ENCODE assay signal across 8 cellular contexts in genomic region chr6:150866147-150867073, GRCh38. TPM values are rescaled to one million over a fixed set of nuclear protein-coding genes. Genes with fewer than 3 reads are reported as not detected.
DNase-seq lines count a peak whose midpoint lies in the region; ATAC-seq and TF ChIP-seq lines count a peak whose summit lies in the region.

No MANE protein-coding gene starts in this region.

- WGBS in heart left ventricle, 4 donors = 2 to 4% (median 3%) methylated on average over 39 to 95 of the region's 95 CpGs
- WGBS in upper lobe of left lung, 2 donors = 3 to 8% methylated on average over 11 to 23 of the region's 95 CpGs

- H3K79me2 ChIP-seq in MM.1S (ENCODE audit: low read length) = peaks cover 29% of the 10 kb centered on the region

- TF ChIP-seq EP300 in upper lobe of left lung (IDR thresholded peaks at IDR 0.05) = peak in 1 of 4 donors; percentile 70

- H3K9me2 ChIP-seq in MM.1S (replicated peaks; ENCODE audit: insufficient read depth, low read length) = no peaks in the 10 kb centered on the region

- H3K4me2 ChIP-seq in MM.1S (ENCODE audit: low read depth, low read length) = peak overlapping the region; percentile 59; the same call in 1 of the 2 replicates

- H3K27me3 ChIP-seq in GM06990 (replicated peaks; ENCODE audit: control insufficient read depth, insufficient read depth, low read length) (no peaks in the 10 kb centered on the region), HAP-1 (ENCODE audit: low read depth) (no peaks in the 10 kb centered on the region), MM.1S (replicated peaks; ENCODE audit: insufficient read depth, low read length) (no peaks in the 10 kb centered on the region), adipocyte (replicated peaks; ENCODE audit: control insufficient read depth, insufficient read depth, low read length) (no peaks in the 10 kb centered on the region), heart left ventricle (no peaks in the 10 kb centered on the region), upper lobe of left lung (no peaks in the 10 kb centered on the region)

- peak in 1 of 2 donors; percentile 48 for TF ChIP-seq POLR2A in heart left ventricle (IDR thresholded peaks at IDR 0.05)
- TF ChIP-seq POLR2A in upper lobe of left lung (IDR thresholded peaks at IDR 0.05) = peak in 1 of 4 donors; percentile 67

- H3F3A ChIP-seq in MM.1S (ENCODE audit: insufficient read depth, low read length) = no peaks in the 10 kb centered on the region

- no peaks in the 10 kb centered on the region for H3K9me3 ChIP-seq in HAP-1
- no peaks in the 10 kb centered on the region for H3K9me3 ChIP-seq in MM.1S (replicated peaks; ENCODE audit: insufficient read depth, low read length)
- H3K9me3 ChIP-seq in adipocyte (ENCODE audit: control insufficient read depth, low read length) = no peaks in the 10 kb centered on the region
- no peaks in the 10 kb centered on the region for H3K9me3 ChIP-seq in heart left ventricle
- no peaks in the 10 kb centered on the region for H3K9me3 ChIP-seq in upper lobe of left lung

- DNase-seq in GM06990 (ENCODE audit: extremely low read depth, insufficient read length) = peak; percentile 87
- peak; percentile 83 to 95 for DNase-seq in HAP-1 (ENCODE audit: low spot score in 2 of 2)
- peak; percentile 50 for DNase-seq in MM.1S
- peak; percentile 68 for DNase-seq in SW480 (ENCODE audit: low spot score)
- DNase-seq in adipocyte (ENCODE audit: low read depth) = peak; percentile 96
- peak; percentile 84 to 91 (median 85) for DNase-seq in heart left ventricle
- peak; percentile 97 for DNase-seq in posterior vena cava (ENCODE audit: low spot score)
- peak; percentile 79 to 97 for DNase-seq in upper lobe of left lung

- H3K9ac ChIP-seq in MM.1S (ENCODE audit: low read length) (peak overlapping the region; percentile 63), adipocyte (ENCODE audit: low read length) (peak overlapping the region; percentile 95)

- no peak overlapping the region for H3K27ac ChIP-seq in MM.1S (ENCODE audit: low read length)
- peak overlapping the region; percentile 53 to 93 (median 84) for H3K27ac ChIP-seq in heart left ventricle
- peak overlapping the region; percentile 88 to 94 (median 93) for H3K27ac ChIP-seq in upper lobe of left lung

- in situ Hi-C loops in HAP-1 (cut with MboI; ENCODE audit: low sequenced_read_pairs) = no loop called here

- H2AFZ ChIP-seq in MM.1S (ENCODE audit: low read length) = 0 out of 2 replicates have a peak overlapping the region, but pooled peaks have one; percentile 35

- ATAC-seq in heart left ventricle (peak; percentile 55 to 93 (median 88)), upper lobe of left lung (ENCODE audit: low FRiP score in 2 of 2) (peak; percentile 89 to 92)

- H4K20me1 ChIP-seq in MM.1S (ENCODE audit: insufficient read depth, low read length) = no peaks in the 10 kb centered on the region

- no peaks in the 10 kb centered on the region; the same call in 1 of the 2 replicates for H3K36me3 ChIP-seq in GM06990 (ENCODE audit: control insufficient read depth, insufficient read depth, low read length)
- H3K36me3 ChIP-seq in HAP-1 (replicated peaks) = peaks cover 18% of the 10 kb centered on the region; the same call in 1 of the 2 replicates
- H3K36me3 ChIP-seq in MM.1S (replicated peaks; ENCODE audit: insufficient read depth, low read length) = no peaks in the 10 kb centered on the region
- H3K36me3 ChIP-seq in adipocyte (ENCODE audit: control insufficient read depth, insufficient read depth, low read length, severe bottlenecking) = no peaks in the 10 kb centered on the region
- no peaks in the 10 kb centered on the region for H3K36me3 ChIP-seq in heart left ventricle
- no peaks in the 10 kb centered on the region for H3K36me3 ChIP-seq in upper lobe of left lung

- peak overlapping the region; percentile 76 for H3K4me3 ChIP-seq in GM06990 (replicated peaks; ENCODE audit: low read depth, low read length)
- H3K4me3 ChIP-seq in HAP-1 = peak overlapping the region; percentile 94
- peak overlapping the region; percentile 59 for H3K4me3 ChIP-seq in MM.1S (ENCODE audit: low read length)
- H3K4me3 ChIP-seq in adipocyte (ENCODE audit: low read length) = peak overlapping the region; percentile 89
- H3K4me3 ChIP-seq in heart left ventricle = peak overlapping the region; percentile 49 to 99 (median 72)
- peak overlapping the region; percentile 78 to 98 (median 91) for H3K4me3 ChIP-seq in upper lobe of left lung

- H3K4me1 ChIP-seq in HAP-1 = peaks cover 10% of the 10 kb centered on the region
- H3K4me1 ChIP-seq in MM.1S (ENCODE audit: low read length) = no peaks in the 10 kb centered on the region
- H3K4me1 ChIP-seq in adipocyte (ENCODE audit: control insufficient read depth, insufficient read depth, low read length) = peaks cover 12% of the 10 kb centered on the region
- H3K4me1 ChIP-seq in heart left ventricle = peaks cover 0 to 20% (median 6%) of the 10 kb centered on the region in 12 donors
- H3K4me1 ChIP-seq in upper lobe of left lung = peaks cover 12 to 25% (median 13%) of the 10 kb centered on the region in 4 donors

- intact Hi-C loops in heart left ventricle (cut with DNase I) (no loop called here), posterior vena cava (cut with DNase I) (no loop called here)

- TF ChIP-seq CTCF in GM06990 (IDR thresholded peaks at IDR 0.05; ENCODE audit: insufficient read depth, low read length, poor library complexity, severe bottlenecking) (no peak), MM.1S (IDR thresholded peaks at IDR 0.05; ENCODE audit: low read length) (no peak), heart left ventricle (IDR thresholded peaks at IDR 0.05) (no peak), upper lobe of left lung (IDR thresholded peaks at IDR 0.05) (no peak)

RNA-seq across cellular contexts. Expression of gene MTHFD1L, which starts 0.9 kb away (rescaled TPM):
- total RNA-seq in heart left ventricle (10 to 100 TPM in 1 of 9 donors, 1 to 10 TPM in 8; 1.8 to 13.2 (median 4.2) TPM), posterior vena cava (10 to 100 TPM; 45.3 to 53.4 TPM), upper lobe of left lung (10 to 100 TPM; 11.8 to 32.3 (median 19.4) TPM)
- polyA plus RNA-seq in heart left ventricle = 1 to 10 TPM; 1.1 to 9.1 TPM
